In the genomic region with DNA sequence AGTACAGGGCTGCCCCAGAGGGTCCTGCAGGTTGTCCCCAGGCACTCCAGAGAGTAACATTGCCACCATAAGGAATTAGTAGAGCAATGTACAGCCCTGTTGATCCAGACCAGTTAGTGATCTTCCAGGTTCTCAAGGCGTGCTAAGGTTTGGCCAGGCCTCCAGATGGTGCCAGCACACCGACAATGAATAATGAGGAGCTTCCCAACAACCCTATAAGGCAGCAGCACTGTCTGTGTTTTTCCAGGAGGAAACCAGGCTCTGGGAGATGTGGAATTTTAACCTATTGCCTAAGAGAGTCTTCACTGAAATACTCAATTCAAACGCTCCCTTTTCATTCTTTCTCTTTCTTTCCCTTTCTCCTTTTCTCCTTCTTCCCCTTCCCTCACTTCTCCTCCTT, we compare ENCODE assay signal across 2 cellular contexts.
TF ChIP-seq lines count a peak whose summit lies in the region.

No MANE protein-coding gene starts in this region.

TF ChIP-seq in Ishikawa, 13 proteins besides CTCF, POLR2A, EP300 and RAD21 (continued from another document):
- TF ChIP-seq MAX (IDR thresholded peaks at IDR 0.05) = no peak
- TF ChIP-seq, protein P1, sequence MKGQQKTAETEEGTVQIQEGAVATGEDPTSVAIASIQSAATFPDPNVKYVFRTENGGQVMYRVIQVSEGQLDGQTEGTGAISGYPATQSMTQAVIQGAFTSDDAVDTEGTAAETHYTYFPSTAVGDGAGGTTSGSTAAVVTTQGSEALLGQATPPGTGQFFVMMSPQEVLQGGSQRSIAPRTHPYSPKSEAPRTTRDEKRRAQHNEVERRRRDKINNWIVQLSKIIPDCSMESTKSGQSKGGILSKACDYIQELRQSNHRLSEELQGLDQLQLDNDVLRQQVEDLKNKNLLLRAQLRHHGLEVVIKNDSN (IDR thresholded peaks at IDR 0.05) = no peak
- no peak for TF ChIP-seq TAF1 (IDR thresholded peaks at IDR 0.05; ENCODE audit: low read depth)
- TF ChIP-seq CREB1 (IDR thresholded peaks at IDR 0.05; ENCODE audit: low read depth) = no peak
- no peak for TF ChIP-seq TCF12 (IDR thresholded peaks at IDR 0.05; ENCODE audit: low read depth)

TF ChIP-seq in K562, 482 proteins besides CTCF, POLR2A, EP300 and RAD21 (continued from another document):
- TF ChIP-seq NCOA2 (IDR thresholded peaks at IDR 0.05; ENCODE audit: partially characterized antibody in 2 of 2) (no peak), RFX1 (IDR thresholded peaks at IDR 0.05) (no peak)
